Comparison of ENCODE assay signal across 9 cellular contexts in the genomic region with DNA sequence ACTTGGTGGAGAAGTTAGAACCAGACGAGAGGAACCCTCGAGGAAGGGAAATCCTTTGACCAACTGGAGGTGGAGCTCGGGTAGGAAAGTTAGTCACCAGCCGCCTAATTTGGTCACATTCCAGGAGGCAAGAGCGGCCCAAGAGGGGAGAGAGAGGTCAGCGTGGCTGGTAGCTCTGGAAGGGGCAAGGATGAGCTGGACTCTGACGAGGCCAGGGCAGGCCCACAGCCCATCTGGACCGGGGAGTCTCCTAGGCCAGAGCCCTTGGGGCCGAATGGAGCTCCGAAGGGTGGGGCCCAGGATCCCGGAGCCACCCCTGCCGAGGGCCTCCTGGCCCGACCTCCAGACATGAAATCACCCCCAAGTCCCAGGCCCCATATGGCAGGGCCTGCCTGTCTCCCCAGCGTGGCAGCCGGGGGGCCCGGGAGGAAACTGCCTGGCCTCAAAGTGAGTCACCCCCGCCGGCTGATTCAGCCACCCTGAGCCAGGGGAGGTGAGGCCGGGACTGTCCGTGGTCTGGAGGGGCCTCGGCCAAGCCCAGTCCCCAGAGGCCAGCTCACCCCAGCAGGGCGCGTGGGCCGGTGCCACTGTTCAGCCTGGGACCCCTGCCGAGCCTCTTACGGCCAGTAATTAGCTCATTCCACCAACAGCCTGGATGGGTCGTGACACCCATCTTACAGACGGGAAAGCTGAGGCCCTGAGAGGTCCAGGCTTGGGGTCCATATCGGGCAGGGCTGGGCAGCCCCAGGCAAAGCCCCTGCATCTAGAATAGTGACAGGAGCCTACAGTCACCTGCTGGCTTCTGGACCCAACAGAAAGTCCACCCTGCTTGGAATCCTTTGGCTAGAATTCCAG. TPM values are rescaled to one million over a fixed set of nuclear protein-coding genes. Genes with fewer than 3 reads are reported as not detected.
DNase-seq lines count a peak whose midpoint lies in the region; ATAC-seq and TF ChIP-seq lines count a peak whose summit lies in the region.
"Had no signal": no experiment of that assay in that cellular context is flagged by ENCODE, and none has a peak within 500 bp of the region (broad histone marks: within the 10 kb centered on the region; RNA-seq: fewer than 3 reads in every experiment).

No MANE protein-coding gene starts in this region.

- H4K20me1 ChIP-seq in PC-9 (ENCODE audit: insufficient read depth) (no peaks in the 10 kb centered on the region), fibroblast of lung (ENCODE audit: control insufficient read depth, extremely low read depth, insufficient read depth, low read length) (no peaks in the 10 kb centered on the region)

- H3K36me3 ChIP-seq in PC-9 (ENCODE audit: low read depth) (no peaks in the 10 kb centered on the region), fibroblast of lung (ENCODE audit: control insufficient read depth, insufficient read depth, low read length) (no peaks in the 10 kb centered on the region), Peyer's patch (no peaks in the 10 kb centered on the region)

- peak overlapping the region; percentile 9 for H3K9ac ChIP-seq in fibroblast of lung (ENCODE audit: insufficient read depth, low read length)

- H3K4me3 ChIP-seq in PC-9 (peak overlapping the region; percentile 30; the same call in 1 of the 2 replicates), fibroblast of lung (replicated peaks in 1 of 4; ENCODE audit: control extremely low read depth in 1 of 4, insufficient read depth in 1 of 4, low read depth in 3 of 4, low read length in 4 of 4) (no peak overlapping the region), Peyer's patch (no peak overlapping the region)

- no peaks in the 10 kb centered on the region for H3K9me2 ChIP-seq in PC-9 (ENCODE audit: insufficient read depth)

- H3K36me3 Mint-ChIP-seq in progenitor cell of endocrine pancreas (ENCODE audit: insufficient read depth) = peaks cover 6% of the 10 kb centered on the region

- H3K79me2 ChIP-seq in PC-9 (ENCODE audit: low read depth) (no peaks in the 10 kb centered on the region), fibroblast of lung (ENCODE audit: control insufficient read depth, insufficient read depth, low read length) (no peaks in the 10 kb centered on the region)

- no peak overlapping the region for H3K4me3 Mint-ChIP-seq in progenitor cell of endocrine pancreas (ENCODE audit: low read depth)

- H3K9me3 ChIP-seq in PC-9 (ENCODE audit: insufficient read depth, low read depth) = no peaks in the 10 kb centered on the region
- H3K9me3 ChIP-seq in fibroblast of lung (ENCODE audit: control insufficient read depth, insufficient read depth, low read depth, low read length) = no peaks in the 10 kb centered on the region
- no peaks in the 10 kb centered on the region for H3K9me3 ChIP-seq in Peyer's patch

- peak overlapping the region; percentile 79 for H3K27ac ChIP-seq in PC-9
- peak overlapping the region; percentile 65 for H3K27ac ChIP-seq in fibroblast of lung (ENCODE audit: insufficient read depth, low read length)
- peak overlapping the region in 2 of 4 donors; percentile 30 to 39 for H3K27ac ChIP-seq in Peyer's patch

- H3K4me2 ChIP-seq in PC-9 = peak overlapping the region; percentile 75
- H3K4me2 ChIP-seq in fibroblast of lung (ENCODE audit: extremely low read depth, insufficient read depth, low read length) = no peak overlapping the region

- peak overlapping the region; percentile 90 for H3K27ac Mint-ChIP-seq in progenitor cell of endocrine pancreas

- H3K4me1 ChIP-seq in PC-9 (replicated peaks; ENCODE audit: insufficient read depth) (peaks cover 59% of the 10 kb centered on the region), fibroblast of lung (ENCODE audit: control insufficient read depth, extremely low read depth, insufficient read depth, low read length) (peaks cover 22% of the 10 kb centered on the region), Peyer's patch (peaks cover 0 to 17% (median 5%) of the 10 kb centered on the region in 4 donors)

- no peaks in the 10 kb centered on the region for H3K27me3 Mint-ChIP-seq in progenitor cell of endocrine pancreas

- H3K27me3 ChIP-seq in PC-9 (ENCODE audit: insufficient read depth, low read depth) (no peaks in the 10 kb centered on the region), fibroblast of lung (ENCODE audit: control insufficient read depth, insufficient read depth, low read length) (no peaks in the 10 kb centered on the region), Peyer's patch (no peaks in the 10 kb centered on the region)

- TF ChIP-seq CTCF in PC-9 (conservative IDR thresholded peaks at IDR 0.05) = no peak
- no peak for TF ChIP-seq CTCF in fibroblast of lung (conservative IDR thresholded peaks at IDR 0.05 in 1 of 2, IDR thresholded peaks at IDR 0.05 in 1 of 2; ENCODE audit: low read depth in 1 of 2, low read length in 2 of 2)
- no peak for TF ChIP-seq CTCF in progenitor cell of endocrine pancreas (IDR thresholded peaks at IDR 0.05; ENCODE audit: unreplicated experiment)
- TF ChIP-seq CTCF in GM10266 (IDR thresholded peaks at IDR 0.05; ENCODE audit: control insufficient read depth, insufficient read depth, low read depth, missing control alignments) = no peak
- TF ChIP-seq CTCF in Peyer's patch (IDR thresholded peaks at IDR 0.05) = no peak

- ATAC-seq in GM18861 (IDR thresholded peaks at IDR 0.05; ENCODE audit: unreplicated experiment) = no peak

- no peak for TF ChIP-seq POLR2A in Peyer's patch (IDR thresholded peaks at IDR 0.05)

- CTCF ChIA-PET in PC-9 (lab: Charles Lee) = interaction anchor here (0.6 kb wide), 1 partner anchor 17 kb away, joined by 3 read pairs; no protein-coding TSS in a partner anchor

- intact Hi-C loops in PC-9 (cut with micrococcal nuclease; ENCODE audit: unreplicated experiment) = no loop called here

- H3F3A ChIP-seq in PC-9 (ENCODE audit: insufficient read depth, low read depth) = peaks cover 48% of the 10 kb centered on the region

- DNase-seq in GM03348 (ENCODE audit: low spot score) = peak; percentile 93
- DNase-seq in PC-9 = peak; percentile 89
- DNase-seq in fibroblast of lung (ENCODE audit: low read depth in 2 of 2) = peak; percentile 89 to 94
- no peak for DNase-seq in progenitor cell of endocrine pancreas (ENCODE audit: low spot score, unreplicated experiment)
- DNase-seq in hippocampal formation (lab: John Stamatoyannopoulos, UW) = no peak
- DNase-seq in GM10266 (ENCODE audit: extremely low spot score) = no peak
- DNase-seq in Peyer's patch = no peak
- DNase-seq: NCI-H187 treated with DMSO at 0.1 percent for 48 hours had no signal

- H3K4me1 Mint-ChIP-seq in progenitor cell of endocrine pancreas (ENCODE audit: low read depth) = peaks cover 8% of the 10 kb centered on the region

- H2AFZ ChIP-seq in PC-9 = peak overlapping the region; percentile 66; the same call in 1 of the 2 replicates
- no peak overlapping the region for H2AFZ ChIP-seq in fibroblast of lung (ENCODE audit: low read length)

- POLR2A ChIA-PET in PC-9 (lab: Charles Lee; ENCODE audit: unreplicated experiment) = interaction anchor here (0.5 kb wide), 1 partner anchor 127 kb away, joined by 3 read pairs; no protein-coding TSS in a partner anchor

- no TSS peak for BruUV-seq in PC-9 (replicated peaks; lab: Mats Ljungman, UMichigan)

- H3K9me3 Mint-ChIP-seq in progenitor cell of endocrine pancreas (ENCODE audit: low read depth) = no peaks in the 10 kb centered on the region

RNA-seq across cellular contexts. Expression of gene PDGFA, which starts 23.5 kb away (rescaled TPM):
- total RNA-seq in PC-9 (2021) (23.6 and 32.5 TPM in 2 replicates), fibroblast of lung (10.8 and 13.5 TPM in 2 replicates), progenitor cell of endocrine pancreas (81.2 and 86.2 TPM in 2 replicates), Peyer's patch (10 to 100 TPM in 3 of 4 donors, 1 to 10 TPM in 1; 5.8 to 97.8 (median 59.4) TPM)
- polyA plus RNA-seq in fibroblast of lung = 2.0 and 16.9 TPM in 2 replicates
- 2.4 and 17.6 TPM in 2 replicates for polyA plus RNA-seq in fibroblast of lung (2012)
- polyA minus RNA-seq in fibroblast of lung (ENCODE audit: low replicate concordance) = 8.4 and 52.3 TPM in 2 replicates

Comparison
In these comparisons a context has a peak if more than half of its experiments do, and no peak if none do; other contexts are left out.
1. DNase-seq: peak in GM03348 (single experiment), PC-9 (2 of 2) and fibroblast of lung (2 of 2); none in progenitor cell of endocrine pancreas (single experiment), hippocampal formation (0 of 2), GM10266 (single experiment) and Peyer's patch (0 of 3).